In the genomic region with DNA sequence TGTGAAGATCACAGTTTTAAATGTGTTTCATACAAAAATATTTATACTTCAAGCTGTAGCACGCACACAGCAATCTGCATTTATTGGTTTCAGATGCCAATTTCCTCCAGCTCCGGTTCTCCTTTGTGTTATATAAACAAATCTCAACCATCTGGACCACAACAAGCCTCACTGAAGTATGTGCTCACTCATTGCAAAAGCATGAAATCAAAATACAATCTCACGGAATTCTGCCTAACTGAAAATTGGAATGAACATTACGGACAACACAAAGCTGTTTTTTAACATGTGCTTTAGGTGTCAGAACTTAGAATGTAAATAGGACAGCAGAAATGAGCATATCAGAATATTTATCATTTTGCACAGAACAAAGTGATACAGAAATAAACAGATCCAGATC, we compare ENCODE assay signal across 14 cellular contexts. TPM values are rescaled to one million over a fixed set of nuclear protein-coding genes. Genes with fewer than 3 reads are reported as not detected.
DNase-seq lines count a peak whose midpoint lies in the region; TF ChIP-seq lines count a peak whose summit lies in the region.
"Had no signal": no experiment of that assay in that cellular context is flagged by ENCODE, and none has a peak within 500 bp of the region (broad histone marks: within the 10 kb centered on the region; RNA-seq: fewer than 3 reads in every experiment).

No MANE protein-coding gene starts in this region.

- H3K4me1 ChIP-seq in breast epithelium (peaks cover 0 to 5% of the 10 kb centered on the region in 2 donors), ascending aorta (peaks cover 3 to 51% of the 10 kb centered on the region in 2 donors), hepatocyte (ENCODE audit: insufficient read depth) (no peaks in the 10 kb centered on the region)

- 51% methylated on average over 4 of the region's 4 CpGs for WGBS in hepatocyte (ENCODE audit: low lambda C conversion rate, missing lambda C conversion rate)

- no peaks in the 10 kb centered on the region for H3K9me2 ChIP-seq in hepatocyte (replicated peaks; ENCODE audit: insufficient read depth)

- H3K27me3 ChIP-seq in breast epithelium (no peaks in the 10 kb centered on the region), ascending aorta (no peaks in the 10 kb centered on the region), hepatocyte (no peaks in the 10 kb centered on the region)
- H3K27me3 ChIP-seq: tibial nerve had no signal

- CTCF ChIA-PET in MCF 10A (lab: Yijun Ruan, JAX): no interaction called here
- CTCF ChIA-PET in GM10248 (lab: Yijun Ruan, JAX): interaction anchor here (1.2 kb wide), 1 partner anchor 13 kb away, joined by 3 read pairs; no protein-coding TSS in a partner anchor

- peak overlapping the region; percentile 39 for H3K27ac Mint-ChIP-seq in MCF 10A (ENCODE audit: low read depth, unreplicated experiment)
- H3K27ac Mint-ChIP-seq: activated naive CD8-positive, alpha-beta T cell treated with anti-CD3 and anti-CD28 coated beads, Interleukin-2, amount 50 U/mL, for 24 hours had no signal

- H3K9me3 Mint-ChIP-seq in MCF 10A (ENCODE audit: unreplicated experiment): no peaks in the 10 kb centered on the region

- H3K4me3 ChIP-seq in breast epithelium (no peak overlapping the region), ascending aorta (peak overlapping the region in 1 of 2 donors; percentile 20), foreskin fibroblast (ENCODE audit: low read depth in 1 of 2, low read length in 2 of 2) (no peak overlapping the region), hepatocyte (no peak overlapping the region)
- H3K4me3 ChIP-seq: tibial nerve had no signal

- no peaks in the 10 kb centered on the region for H4K20me1 ChIP-seq in hepatocyte (ENCODE audit: insufficient read depth, poor library complexity, severe bottlenecking)

- H3K27ac ChIP-seq in breast epithelium (no peak overlapping the region), ascending aorta (peak overlapping the region; percentile 53 to 83), hepatocyte (no peak overlapping the region), substantia nigra (ENCODE audit: low read depth, low read length, poor library complexity, severe bottlenecking) (no peak overlapping the region)
- H3K27ac ChIP-seq: tibial nerve had no signal

- peaks cover 16% of the 10 kb centered on the region for H3K4me1 Mint-ChIP-seq in MCF 10A (ENCODE audit: insufficient read depth, unreplicated experiment)
- H3K4me1 Mint-ChIP-seq: activated naive CD8-positive, alpha-beta T cell treated with anti-CD3 and anti-CD28 coated beads, Interleukin-2, amount 50 U/mL, for 24 hours had no signal

- no TSS peak for BruUV-seq in MCF 10A (replicated peaks; lab: Mats Ljungman, UMichigan)

- POLR2A ChIA-PET in MCF 10A (lab: Yijun Ruan, JAX) (no interaction called here), GM10248 (lab: Yijun Ruan, JAX) (no interaction called here)

- no peak overlapping the region for H3K4me3 Mint-ChIP-seq in MCF 10A (ENCODE audit: unreplicated experiment)
- H3K4me3 Mint-ChIP-seq: activated naive CD8-positive, alpha-beta T cell treated with anti-CD3 and anti-CD28 coated beads, Interleukin-2, amount 50 U/mL, for 24 hours had no signal

- no peak overlapping the region for H2AFZ ChIP-seq in hepatocyte

- H3K4me2 ChIP-seq in hepatocyte: no peak overlapping the region

- H3K79me2 ChIP-seq in hepatocyte: no peaks in the 10 kb centered on the region

- no peaks in the 10 kb centered on the region for H3K36me3 Mint-ChIP-seq in MCF 10A (ENCODE audit: insufficient read depth, unreplicated experiment)

- TF ChIP-seq CTCF in MCF 10A (IDR thresholded peaks at IDR 0.05; ENCODE audit: unreplicated experiment) (no peak), breast epithelium (IDR thresholded peaks at IDR 0.05) (no peak), ascending aorta (IDR thresholded peaks at IDR 0.05) (no peak), foreskin fibroblast (IDR thresholded peaks at IDR 0.05; ENCODE audit: low read depth, low read length) (no peak), GM10248 (IDR thresholded peaks at IDR 0.05; ENCODE audit: control extremely low read depth, extremely low read depth, low read depth, missing control alignments) (no peak), hepatocyte (IDR thresholded peaks at IDR 0.05; ENCODE audit: poor library complexity) (no peak)

- no peak for TF ChIP-seq POLR2A in breast epithelium (IDR thresholded peaks at IDR 0.05)

- H3K9me3 ChIP-seq in breast epithelium: no peaks in the 10 kb centered on the region
- H3K9me3 ChIP-seq in ascending aorta: peaks cover 0 to 14% of the 10 kb centered on the region in 2 donors
- peaks cover 9% of the 10 kb centered on the region for H3K9me3 ChIP-seq in hepatocyte (ENCODE audit: low read depth)

- no peaks in the 10 kb centered on the region for H3K27me3 Mint-ChIP-seq in MCF 10A (ENCODE audit: insufficient read depth, unreplicated experiment)

- peak; percentile 42 for DNase-seq in MCF 10A (ENCODE audit: unreplicated experiment)
- no peak for DNase-seq in breast epithelium (ENCODE audit: low spot score in 2 of 2)
- DNase-seq in ascending aorta (ENCODE audit: low spot score in 2 of 2): no peak
- DNase-seq in foreskin fibroblast: peak; percentile 83 to 94
- no peak for DNase-seq in GM10248 (ENCODE audit: extremely low spot score)
- no peak for DNase-seq in hepatocyte (ENCODE audit: low spot score)
- DNase-seq in substantia nigra (lab: John Stamatoyannopoulos, UW): no peak
- no peak for DNase-seq in A172 (ENCODE audit: low spot score)
- DNase-seq: activated CD4-positive, CD25-positive, alpha-beta regulatory T cell; activated naive CD8-positive, alpha-beta T cell treated with anti-CD3 and anti-CD28 coated beads, Interleukin-2, amount 50 U/mL, for 24 hours; activated T-cell treated with anti-CD3 and anti-CD28 coated beads for 4 hours; hypothalamus had no signal

- no peaks in the 10 kb centered on the region for H3K36me3 ChIP-seq in breast epithelium
- peaks cover 0 to 4% of the 10 kb centered on the region in 2 donors for H3K36me3 ChIP-seq in ascending aorta
- H3K36me3 ChIP-seq in hepatocyte (replicated peaks; ENCODE audit: insufficient read depth, low read depth): no peaks in the 10 kb centered on the region
- H3K36me3 ChIP-seq: tibial nerve had no signal

- intact Hi-C loops in MCF 10A (cut with micrococcal nuclease): no loop called here
- intact Hi-C loops in breast epithelium (cut with DNase I; ENCODE audit: low total_unique reads): no loop called here
- intact Hi-C loops in ascending aorta (cut with DNase I): no loop called here

RNA-seq across cellular contexts. Expression of a gene that starts 38.0 kb away (rescaled TPM):
- total RNA-seq in MCF 10A (2022) (0.09 TPM in 1 of 2 replicates, not detected in the other), breast epithelium (10 to 100 TPM in 1 of 3 donors, 1 to 10 TPM in 2; 2.9 to 14.9 (median 5.9) TPM), ascending aorta (83.4 TPM), hepatocyte (6.6 TPM in 2 replicates)
- 5.0 and 6.9 TPM in 2 replicates for polyA plus RNA-seq in hepatocyte
- 0.22 TPM in 1 of 2 replicates, not detected in the other for total RNA-seq in A172 (2014; rRNA removed; shearing (Covaris generic))
- total RNA-seq: A673 had no signal

Comparison
In these comparisons a context has a peak if more than half of its experiments do, and no peak if none do; other contexts are left out.
1. DNase-seq: peak in MCF 10A (single experiment) and foreskin fibroblast (2 of 2); none in breast epithelium (0 of 2), ascending aorta (0 of 2), GM10248 (single experiment), hepatocyte (single experiment), substantia nigra (0 of 49) and A172 (single experiment).
2. H3K27ac ChIP-seq: peak in ascending aorta (2 of 2); none in breast epithelium (0 of 2), hepatocyte (single experiment) and substantia nigra (single experiment).